12 cellular contexts compared by ENCODE assay signal in the genomic region with DNA sequence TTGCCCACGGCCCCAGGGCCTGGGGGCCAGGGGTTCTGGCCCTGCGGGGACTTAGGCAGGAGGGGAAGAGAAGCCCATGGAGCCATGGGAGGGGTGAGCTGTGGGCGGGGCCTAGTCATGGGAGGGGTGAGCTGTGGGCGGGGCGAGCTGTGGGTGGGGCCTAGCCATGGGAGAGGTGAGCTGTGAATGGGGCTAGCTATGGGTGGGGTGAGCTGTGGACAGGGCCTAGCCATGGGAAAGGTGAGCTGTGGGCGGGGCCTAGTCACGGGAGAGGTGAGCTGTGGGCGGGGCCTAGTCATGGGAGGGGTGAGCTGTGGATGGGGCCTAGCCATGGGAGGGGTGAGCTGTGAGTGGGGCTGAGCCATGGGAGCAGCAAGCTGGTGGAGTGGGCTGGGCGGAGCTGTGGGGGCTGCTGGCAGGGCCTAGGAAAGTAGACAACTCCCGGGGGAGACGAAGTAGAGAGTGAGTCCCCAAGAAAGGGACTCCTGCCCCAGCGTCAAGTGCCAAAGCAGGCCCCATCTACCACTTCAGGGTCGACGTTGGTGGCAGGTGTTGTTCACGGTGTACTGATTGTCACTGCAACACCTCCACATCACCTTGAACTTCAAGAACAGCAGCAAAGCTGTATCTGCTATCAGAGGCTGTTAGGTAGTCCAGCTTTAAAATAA. TPM values are rescaled to one million over a fixed set of nuclear protein-coding genes. Genes with fewer than 3 reads are reported as not detected.
DNase-seq lines count a peak whose midpoint lies in the region; ATAC-seq and TF ChIP-seq lines count a peak whose summit lies in the region.
"Had no signal": no experiment of that assay in that cellular context is flagged by ENCODE, and none has a peak within 500 bp of the region (broad histone marks: within the 10 kb centered on the region; RNA-seq: fewer than 3 reads in every experiment).

No MANE protein-coding gene starts in this region.

- peak overlapping the region; percentile 41 for H2BK5ac ChIP-seq in mesendoderm (ENCODE audit: low read length)

- H3K56ac ChIP-seq in mesendoderm (ENCODE audit: low read length), result peak overlapping the region; percentile 67

- no peak overlapping the region for H4K8ac ChIP-seq in mesendoderm (ENCODE audit: low read depth, low read length)

- H3K4me3 ChIP-seq in mesendoderm (ENCODE audit: low read length), result no peak overlapping the region

- CTCF ChIA-PET in WTC11 (lab: Charles Lee), result interaction anchor here (0.7 to 3.9 kb wide), 21 partner anchors 9 to 181 kb away, joined by 3 to 27 read pairs (median 5); a partner anchor contains a TSS

- DNase-seq in NCI-H2171 treated with DMSO at 0.1 percent for 48 hours (lab: John Stamatoyannopoulos, UW) (peak; percentile 52), NCI-H2171 (lab: John Stamatoyannopoulos, UW) (no peak), ELF-1 (ENCODE audit: low read depth, low spot score) (peak; percentile 57), WTC11 (ENCODE audit: low spot score) (peak; percentile 99), mesendoderm (peak; percentile 62), HCEC 1CT (no peak), NCI-H2081 treated with DMSO at 0.1 percent for 48 hours (lab: John Stamatoyannopoulos, UW) (no peak)
- DNase-seq: activated B cell treated with CpG ODN at 0.5 μM for 24 hours, Kasumi-1 had no signal

- no peak overlapping the region for H3K4ac ChIP-seq in mesendoderm (ENCODE audit: low read depth, low read length)

- TF ChIP-seq CTCF in WTC11 (IDR thresholded peaks at IDR 0.05), result no peak

- ATAC-seq in WTC11 (peak; percentile 91), GM18498 (IDR thresholded peaks at IDR 0.05; ENCODE audit: unreplicated experiment) (no peak)

- H3K27ac Mint-ChIP-seq in WTC11, result peak overlapping the region; percentile 88
- H3K27ac Mint-ChIP-seq: activated B cell treated with CpG ODN at 0.5 μM for 24 hours; activated T-helper 1 cell treated with anti-CD3 and anti-CD28 coated beads, Interleukin-12 subunit alpha, Interleukin-12 subunit beta, Interleukin-2, Interleukin-4 antibody, amounts not matched to agents 30 ng/mL and 10 ng/mL and 1 ng/mL, durations not matched to agents 14 hours and 24 hours and 36 hours had no signal

- H3K79me1 ChIP-seq in mesendoderm (ENCODE audit: low read length), result no peaks in the 10 kb centered on the region

- H3K4me3 Mint-ChIP-seq in WTC11, result no peak overlapping the region
- H3K4me3 Mint-ChIP-seq: activated B cell treated with CpG ODN at 0.5 μM for 24 hours; activated T-helper 1 cell treated with anti-CD3 and anti-CD28 coated beads, Interleukin-12 subunit alpha, Interleukin-12 subunit beta, Interleukin-2, Interleukin-4 antibody, amounts not matched to agents 30 ng/mL and 10 ng/mL and 1 ng/mL, durations not matched to agents 14 hours and 24 hours and 36 hours had no signal

- H4K5ac ChIP-seq in mesendoderm (ENCODE audit: low read length), result no peak overlapping the region

- H2BK120ac ChIP-seq in mesendoderm (ENCODE audit: low read depth, low read length), result no peak overlapping the region

- H3K79me2 ChIP-seq in mesendoderm (ENCODE audit: control insufficient read depth, insufficient read depth, low read length), result no peaks in the 10 kb centered on the region
- H3K79me2 ChIP-seq: parathyroid adenoma had no signal

- WGBS in mesendoderm (ENCODE audit: extremely low coverage, insufficient coverage, low lambda C conversion rate), result no CpG with 5 or more reads among the region's 15 CpGs

- peaks cover 20% of the 10 kb centered on the region for H3K4me1 ChIP-seq in mesendoderm (ENCODE audit: control insufficient read depth, low read depth, low read length)

- no peaks in the 10 kb centered on the region for H3K36me3 Mint-ChIP-seq in WTC11

- no peak overlapping the region for H3K4me2 ChIP-seq in mesendoderm (ENCODE audit: low read length)

- no peaks in the 10 kb centered on the region for H3K27me3 ChIP-seq in mesendoderm (ENCODE audit: insufficient read depth, low read length, poor library complexity)

- no peak overlapping the region for H2BK15ac ChIP-seq in mesendoderm (replicated peaks; ENCODE audit: low read depth)

- no peaks in the 10 kb centered on the region for H3K36me3 ChIP-seq in mesendoderm (ENCODE audit: control insufficient read depth, insufficient read depth, low read length)

- H3K23ac ChIP-seq in mesendoderm (ENCODE audit: low read length), result no peak overlapping the region

- H3K27me3 Mint-ChIP-seq in WTC11 (ENCODE audit: low read depth), result no peaks in the 10 kb centered on the region
- H3K27me3 Mint-ChIP-seq: activated B cell treated with CpG ODN at 0.5 μM for 24 hours had no signal

- POLR2A ChIA-PET in WTC11 (lab: Charles Lee), result interaction anchor here (0.5 to 1.9 kb wide), 3 partner anchors 9 to 24 kb away, joined by 5 to 6 read pairs (median 6); no protein-coding TSS in a partner anchor

- peaks cover 30% of the 10 kb centered on the region for H3K4me1 Mint-ChIP-seq in WTC11

- H2AK5ac ChIP-seq in mesendoderm (ENCODE audit: low read length), result no peak overlapping the region

- H3K18ac ChIP-seq in mesendoderm (ENCODE audit: low read length), result peak overlapping the region; percentile 24

- H3K9ac ChIP-seq in mesendoderm (ENCODE audit: low read length), result no peak overlapping the region
- H3K9ac ChIP-seq: parathyroid adenoma had no signal

- no peak overlapping the region for H3K27ac ChIP-seq in mesendoderm (ENCODE audit: low read depth, low read length)
- H3K27ac ChIP-seq: parathyroid adenoma had no signal

- H3K9me3 Mint-ChIP-seq in WTC11, result no peaks in the 10 kb centered on the region
- H3K9me3 Mint-ChIP-seq: activated B cell treated with CpG ODN at 0.5 μM for 24 hours; activated T-helper 1 cell treated with anti-CD3 and anti-CD28 coated beads, Interleukin-12 subunit alpha, Interleukin-12 subunit beta, Interleukin-2, Interleukin-4 antibody, amounts not matched to agents 30 ng/mL and 10 ng/mL and 1 ng/mL, durations not matched to agents 14 hours and 24 hours and 36 hours had no signal

TF ChIP-seq in WTC11, 78 proteins besides CTCF, POLR2A, EP300 and RAD21:
- TF ChIP-seq SP1 (CRISPR knock-in tag; conservative IDR thresholded peaks at IDR 0.05) (peak; percentile 79), ELF4 (CRISPR knock-in tag; IDR thresholded peaks at IDR 0.05; ENCODE audit: low read depth) (no peak), ZNF121 (CRISPR knock-in tag; IDR thresholded peaks at IDR 0.05) (no peak)

RNA-seq across cellular contexts. Expression of a gene that starts 19.2 kb away (rescaled TPM):
- 178 to 190 TPM (median 181 TPM) in 3 replicates for total RNA-seq in WTC11 (2021)
- polyA plus RNA-seq in mesendoderm (2013, experiment 1 of 2), result 98.9 TPM
- 97.0 TPM for polyA plus RNA-seq in mesendoderm (2013, experiment 2 of 2)

RNA-seq across cellular contexts. Expression of a gene that starts 53.8 kb away (rescaled TPM):
- total RNA-seq in WTC11 (2021), result 4.4 to 4.7 TPM (median 4.6 TPM) in 3 replicates
- polyA plus RNA-seq in mesendoderm (2013, experiment 1 of 2), result 3.1 TPM
- polyA plus RNA-seq in mesendoderm (2013, experiment 2 of 2), result 2.8 TPM

RNA-seq across cellular contexts. Expression of a gene that starts 57.3 kb away (rescaled TPM):
- total RNA-seq in WTC11 (2021), result 44.0 to 50.0 TPM (median 46.1 TPM) in 3 replicates
- 18.2 TPM for polyA plus RNA-seq in mesendoderm (2013, experiment 1 of 2)
- 18.3 TPM for polyA plus RNA-seq in mesendoderm (2013, experiment 2 of 2)

Comparison
In these comparisons a context has a peak if more than half of its experiments do, and no peak if none do; other contexts are left out.
1. DNase-seq: peak in NCI-H2171 treated with DMSO at 0.1 percent for 48 hours (single experiment), ELF-1 (single experiment), WTC11 (single experiment) and mesendoderm (single experiment); none in NCI-H2171 (single experiment), HCEC 1CT (single experiment) and NCI-H2081 treated with DMSO at 0.1 percent for 48 hours (single experiment).